8 cellular contexts compared by ENCODE assay signal in genomic region chr6:116511424-116512131, GRCh38. TPM values are rescaled to one million over a fixed set of nuclear protein-coding genes. Genes with fewer than 3 reads are reported as not detected.
DNase-seq lines count a peak whose midpoint lies in the region; TF ChIP-seq lines count a peak whose summit lies in the region.

A gene with protein sequence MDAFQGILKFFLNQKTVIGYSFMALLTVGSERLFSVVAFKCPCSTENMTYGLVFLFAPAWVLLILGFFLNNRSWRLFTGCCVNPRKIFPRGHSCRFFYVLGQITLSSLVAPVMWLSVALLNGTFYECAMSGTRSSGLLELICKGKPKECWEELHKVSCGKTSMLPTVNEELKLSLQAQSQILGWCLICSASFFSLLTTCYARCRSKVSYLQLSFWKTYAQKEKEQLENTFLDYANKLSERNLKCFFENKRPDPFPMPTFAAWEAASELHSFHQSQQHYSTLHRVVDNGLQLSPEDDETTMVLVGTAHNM (plus strand): TSS chr6:116511639. CDS start chr6:116511697, 58 bp downstream.

- H3K4me3 ChIP-seq in BE2C (ENCODE audit: low read depth, low read length) (peak within 1 kb of the TSS; percentile 25), brain microvascular endothelial cell (ENCODE audit: low read depth, low read length) (peak within 1 kb of the TSS; percentile 58), testis (peak within 1 kb of the TSS; percentile 1 to 27)

- in situ Hi-C loops in brain microvascular endothelial cell (cut with HindIII; ENCODE audit: low pct_ligation_motif_present, low sequenced_read_pairs) = no loop called here

- H3K9me3 ChIP-seq in BE2C (no peaks in the 10 kb centered on the region), testis (no peaks in the 10 kb centered on the region)

- H3K36me3 Mint-ChIP-seq in activated CD4-positive, alpha-beta T cell treated with anti-CD3 and anti-CD28 coated beads, Interleukin-2, amount 10 ng/mL, durations not matched to agents 7 days and 5 days (ENCODE audit: low read depth) = no peaks in the 10 kb centered on the region

- CTCF ChIA-PET in activated CD4-positive, alpha-beta T cell treated with anti-CD3 and anti-CD28 coated beads, Interleukin-2, amount 10 ng/mL, durations not matched to agents 7 days and 5 days (lab: Charles Lee) = interaction anchor here (0.9 kb wide), 1 partner anchor 313 kb away, joined by 3 read pairs; no protein-coding TSS in a partner anchor

- TF ChIP-seq POLR2A in testis (IDR thresholded peaks at IDR 0.05) = no peak

- DNase-seq in BE2C (peak; percentile 15), brain microvascular endothelial cell (peak; percentile 93), testis (peak; percentile 66), NCI-H1105 (lab: John Stamatoyannopoulos, UW) (no peak)
- DNase-seq in activated naive CD4-positive, alpha-beta T cell treated with anti-CD3 and anti-CD28 coated beads, Interleukin-2, amount 50 U/mL, for 16 hours = no peak
- no peak for DNase-seq in activated CD4-positive, alpha-beta T cell treated with anti-CD3 and anti-CD28 coated beads, Interleukin-2, amount 10 ng/mL, durations not matched to agents 7 days and 5 days

- no peak within 1 kb of the TSS for H3K27ac Mint-ChIP-seq in activated CD4-positive, alpha-beta T cell treated with anti-CD3 and anti-CD28 coated beads, Interleukin-2, amount 10 ng/mL, durations not matched to agents 7 days and 5 days

- H3K4me1 ChIP-seq in BE2C (no peaks in the 10 kb centered on the region), testis (no peaks in the 10 kb centered on the region)

- H3K36me3 ChIP-seq in BE2C (no peaks in the 10 kb centered on the region), brain microvascular endothelial cell (replicated peaks) (peaks cover 4% of the 10 kb centered on the region), testis (ENCODE audit: low read depth, missing control alignments) (no peaks in the 10 kb centered on the region)

- peak; percentile 57 for TF ChIP-seq CTCF in BE2C (IDR thresholded peaks at IDR 0.05; ENCODE audit: low read depth, low read length)
- TF ChIP-seq CTCF in brain microvascular endothelial cell (IDR thresholded peaks at IDR 0.05; ENCODE audit: low read depth, low read length, missing control alignments) = peak; percentile 73
- TF ChIP-seq CTCF in testis (IDR thresholded peaks at IDR 0.05) = peak; percentile 49 to 69 (median 56)

- H3K27me3 Mint-ChIP-seq in activated CD4-positive, alpha-beta T cell treated with anti-CD3 and anti-CD28 coated beads, Interleukin-2, amount 10 ng/mL, durations not matched to agents 7 days and 5 days = peaks cover 10% of the 10 kb centered on the region

- no peak within 1 kb of the TSS for H3K4me3 Mint-ChIP-seq in activated CD4-positive, alpha-beta T cell treated with anti-CD3 and anti-CD28 coated beads, Interleukin-2, amount 10 ng/mL, durations not matched to agents 7 days and 5 days

- no peaks in the 10 kb centered on the region for H3K27me3 ChIP-seq in BE2C
- H3K27me3 ChIP-seq in brain microvascular endothelial cell (replicated peaks) = no peaks in the 10 kb centered on the region
- no peaks in the 10 kb centered on the region for H3K27me3 ChIP-seq in layer of hippocampus (ENCODE audit: control insufficient read depth, insufficient read depth, low read length)
- H3K27me3 ChIP-seq in testis = no peaks in the 10 kb centered on the region

- POLR2A ChIA-PET in activated CD4-positive, alpha-beta T cell treated with anti-CD3 and anti-CD28 coated beads, Interleukin-2, amount 10 ng/mL, durations not matched to agents 7 days and 5 days (lab: Charles Lee) = no interaction called here

- intact Hi-C loops in testis (cut with DNase I; ENCODE audit: low total_unique reads) = no loop called here

- TF ChIP-seq RAD21 in Ishikawa (IDR thresholded peaks at IDR 0.05; ENCODE audit: low read depth) = peak; percentile 59

- no peaks in the 10 kb centered on the region for H3K4me1 Mint-ChIP-seq in activated CD4-positive, alpha-beta T cell treated with anti-CD3 and anti-CD28 coated beads, Interleukin-2, amount 10 ng/mL, durations not matched to agents 7 days and 5 days

- 9 to 11% methylated on average over 10 of the region's 10 CpGs for WGBS in testis, 2 donors

- H3K27ac ChIP-seq in brain microvascular endothelial cell (peak within 1 kb of the TSS; percentile 96), layer of hippocampus (ENCODE audit: low read depth, low read length) (peak within 1 kb of the TSS; percentile 55), testis (peak within 1 kb of the TSS; percentile 65 to 74)

- TF ChIP-seq EP300 in Ishikawa (IDR thresholded peaks at IDR 0.05; ENCODE audit: borderline replicate concordance) = no peak

- H3K9me3 Mint-ChIP-seq in activated CD4-positive, alpha-beta T cell treated with anti-CD3 and anti-CD28 coated beads, Interleukin-2, amount 10 ng/mL, durations not matched to agents 7 days and 5 days = peaks cover 5% of the 10 kb centered on the region

TF ChIP-seq in Ishikawa, 13 proteins besides CTCF, POLR2A, EP300 and RAD21:
- TF ChIP-seq TEAD4 (IDR thresholded peaks at IDR 0.05) (peak; percentile 24; the same call in 1 of the 2 replicates), YY1 (IDR thresholded peaks at IDR 0.05; ENCODE audit: low read depth) (0 out of 2 replicates have a peak, but pooled peaks have one; percentile 14), CEBPB (IDR thresholded peaks at IDR 0.05) (peak; percentile 67; the same call in 1 of the 2 replicates), FOXM1 (IDR thresholded peaks at IDR 0.05; ENCODE audit: borderline replicate concordance, low read depth) (no peak)
- TF ChIP-seq, protein P1, sequence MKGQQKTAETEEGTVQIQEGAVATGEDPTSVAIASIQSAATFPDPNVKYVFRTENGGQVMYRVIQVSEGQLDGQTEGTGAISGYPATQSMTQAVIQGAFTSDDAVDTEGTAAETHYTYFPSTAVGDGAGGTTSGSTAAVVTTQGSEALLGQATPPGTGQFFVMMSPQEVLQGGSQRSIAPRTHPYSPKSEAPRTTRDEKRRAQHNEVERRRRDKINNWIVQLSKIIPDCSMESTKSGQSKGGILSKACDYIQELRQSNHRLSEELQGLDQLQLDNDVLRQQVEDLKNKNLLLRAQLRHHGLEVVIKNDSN (IDR thresholded peaks at IDR 0.05) = no peak
TF ChIP-seq in Ishikawa: peak in this region for 3.

RNA-seq across cellular contexts. Expression of the gene that starts here (rescaled TPM):
- polyA plus RNA-seq in BE2C (2012; ENCODE audit: insufficient read depth, insufficient read length, low read depth) = 0.11 TPM
- 1 to 10 TPM; 2.0 TPM for total RNA-seq in testis
- polyA plus RNA-seq in testis (ENCODE audit: insufficient read depth, low read depth, low replicate concordance) = 1.5 TPM
- total RNA-seq in activated CD4-positive, alpha-beta T cell treated with anti-CD3 and anti-CD28 coated beads, Interleukin-2, amount 10 ng/mL, durations not matched to agents 7 days and 5 days = not detected

Comparison
In these comparisons a context has a peak if more than half of its experiments do, and no peak if none do; other contexts are left out.
1. DNase-seq: peak in BE2C (single experiment), brain microvascular endothelial cell (single experiment) and testis (single experiment); none in activated naive CD4-positive, alpha-beta T cell treated with anti-CD3 and anti-CD28 coated beads, Interleukin-2, amount 50 U/mL, for 16 hours (single experiment), NCI-H1105 (single experiment) and activated CD4-positive, alpha-beta T cell treated with anti-CD3 and anti-CD28 coated beads, Interleukin-2, amount 10 ng/mL, durations not matched to agents 7 days and 5 days (single experiment).
2. Peak in every context shown above with its lines, with median percentiles within 50 percentile points of each other: H3K4me3 ChIP-seq, CTCF ChIP-seq and H3K27ac ChIP-seq.